9 cellular contexts compared by ENCODE assay signal in the genomic region with DNA sequence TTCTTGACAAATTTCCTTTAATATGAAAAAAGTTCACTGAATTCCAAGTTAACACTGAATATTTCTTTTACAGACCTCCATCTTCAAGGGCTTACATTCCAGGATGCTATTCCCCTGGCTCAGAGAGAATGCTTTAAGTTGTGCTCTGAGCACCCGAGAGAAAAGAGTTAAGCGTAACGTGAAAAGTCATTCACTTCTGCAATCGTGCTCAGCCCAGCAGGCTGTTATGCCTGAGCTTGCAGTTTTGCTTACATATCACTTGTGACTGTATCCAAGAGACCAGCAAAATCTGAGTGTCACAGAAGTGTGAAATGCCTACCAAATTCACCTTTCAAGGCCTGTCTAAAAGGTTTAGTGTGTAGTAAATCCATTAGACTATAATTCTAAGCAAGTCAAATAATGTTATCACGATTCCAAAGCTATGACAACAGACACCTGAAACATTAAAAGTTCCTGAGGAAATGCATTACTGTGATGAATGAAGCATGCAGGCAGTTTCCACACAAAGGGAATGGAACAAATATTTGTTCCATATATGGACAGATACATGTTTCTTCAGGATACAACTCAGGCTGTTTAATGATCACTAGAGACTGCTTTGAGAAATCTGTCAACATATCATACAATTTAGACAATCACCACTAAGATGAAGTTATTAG. TPM values are rescaled to one million over a fixed set of nuclear protein-coding genes. Genes with fewer than 3 reads are reported as not detected.
DNase-seq lines count a peak whose midpoint lies in the region; ATAC-seq and TF ChIP-seq lines count a peak whose summit lies in the region.
"Had no signal": no experiment of that assay in that cellular context is flagged by ENCODE, and none has a peak within 500 bp of the region (broad histone marks: within the 10 kb centered on the region; RNA-seq: fewer than 3 reads in every experiment).

No MANE protein-coding gene starts in this region.

- intact Hi-C loops in dorsolateral prefrontal cortex (cut with DNase I), result no loop called here
- intact Hi-C loops in vagina (cut with DNase I), result no loop called here

- peaks cover 23% of the 10 kb centered on the region for H3K36me3 Mint-ChIP-seq in activated T-cell treated with anti-CD3 and anti-CD28 coated beads, Interleukin-2, amount 50 U/mL, for 4 hours (ENCODE audit: insufficient read depth)
- H3K36me3 Mint-ChIP-seq in mesothelial cell of epicardium, result peaks cover 9% of the 10 kb centered on the region

- TF ChIP-seq CTCF in dorsolateral prefrontal cortex (IDR thresholded peaks at IDR 0.05 in 54 of 56, conservative IDR thresholded peaks at IDR 0.05 in 2 of 56; ENCODE audit: low read depth in 1 of 56, partially characterized antibody in 56 of 56) (no peak), mesothelial cell of epicardium (IDR thresholded peaks at IDR 0.05; ENCODE audit: unreplicated experiment) (no peak), vagina (IDR thresholded peaks at IDR 0.05) (no peak)

- no peaks in the 10 kb centered on the region for H3K9me3 ChIP-seq in vagina
- H3K9me3 ChIP-seq: BLaER1 treated with 17β-estradiol and CSF1 and Interleukin-3, amounts not matched to agents 10 nM and 100 nM had no signal

- ATAC-seq in activated T-cell treated with anti-CD3 and anti-CD28 coated beads, Interleukin-2, amount 50 U/mL, for 4 hours, result no peak
- no peak for ATAC-seq in GM21447 (IDR thresholded peaks at IDR 0.05; ENCODE audit: unreplicated experiment)

- H3K27ac ChIP-seq in dorsolateral prefrontal cortex, result peak overlapping the region in 30 of 59 donors; percentile 1 to 71 (median 45)
- H3K27ac ChIP-seq in vagina, result peak overlapping the region; percentile 42

- peaks cover 61% of the 10 kb centered on the region for H3K4me1 ChIP-seq in vagina

- TF ChIP-seq POLR2A in vagina (IDR thresholded peaks at IDR 0.05), result no peak

- H3K27ac Mint-ChIP-seq in mesothelial cell of epicardium, result peak overlapping the region; percentile 91

- no peaks in the 10 kb centered on the region for H3K27me3 Mint-ChIP-seq in activated T-cell treated with anti-CD3 and anti-CD28 coated beads, Interleukin-2, amount 50 U/mL, for 4 hours (ENCODE audit: low read depth)
- H3K27me3 Mint-ChIP-seq in mesothelial cell of epicardium (ENCODE audit: low read depth), result no peaks in the 10 kb centered on the region

- H3K36me3 ChIP-seq in vagina, result peaks cover 0 to 17% of the 10 kb centered on the region in 2 donors

- peaks cover 61% of the 10 kb centered on the region for H3K4me1 Mint-ChIP-seq in activated T-cell treated with anti-CD3 and anti-CD28 coated beads, Interleukin-2, amount 50 U/mL, for 4 hours (ENCODE audit: low read depth)
- H3K4me1 Mint-ChIP-seq in mesothelial cell of epicardium, result peaks cover 34% of the 10 kb centered on the region

- no peaks in the 10 kb centered on the region for H3K9me3 Mint-ChIP-seq in activated T-cell treated with anti-CD3 and anti-CD28 coated beads, Interleukin-2, amount 50 U/mL, for 4 hours
- H3K9me3 Mint-ChIP-seq in mesothelial cell of epicardium, result no peaks in the 10 kb centered on the region

- H3K4me3 Mint-ChIP-seq in activated T-cell treated with anti-CD3 and anti-CD28 coated beads, Interleukin-2, amount 50 U/mL, for 4 hours, result peak overlapping the region; percentile 35
- no peak overlapping the region for H3K4me3 Mint-ChIP-seq in mesothelial cell of epicardium

- H3K27me3 ChIP-seq in dorsolateral prefrontal cortex, result no peaks in the 10 kb centered on the region
- no peaks in the 10 kb centered on the region for H3K27me3 ChIP-seq in vagina
- H3K27me3 ChIP-seq: BLaER1 treated with 17β-estradiol and CSF1 and Interleukin-3, amounts not matched to agents 10 nM and 100 nM had no signal

- H3K4me3 ChIP-seq in dorsolateral prefrontal cortex (peak overlapping the region in 40 of 59 donors; percentile 2 to 55 (median 30)), vagina (no peak overlapping the region)
- H3K4me3 ChIP-seq: BLaER1 treated with 17β-estradiol and CSF1 and Interleukin-3, amounts not matched to agents 10 nM and 100 nM had no signal

- no peak for DNase-seq in activated T-cell treated with anti-CD3 and anti-CD28 coated beads, Interleukin-2, amount 50 U/mL, for 4 hours
- DNase-seq in activated T-cell treated with anti-CD3 and anti-CD28 coated beads, Interleukin-2, amount 50 U/mL, for 48 hours, result no peak
- DNase-seq in dorsolateral prefrontal cortex, result no peak
- no peak for DNase-seq in mesothelial cell of epicardium (ENCODE audit: low spot score in 2 of 2, unreplicated experiment in 2 of 2)
- DNase-seq in vagina (ENCODE audit: extremely low spot score in 2 of 2), result no peak
- no peak for DNase-seq in GOT3 (lab: John Stamatoyannopoulos, UW)
- no peak for DNase-seq in HUDEP-2 (lab: John Stamatoyannopoulos, UW; ENCODE audit: unreplicated experiment in 76 of 76)

RNA-seq across cellular contexts. Expression of gene ITGB1, which starts 20.1 kb away (rescaled TPM):
- total RNA-seq in activated T-cell treated with anti-CD3 and anti-CD28 coated beads, Interleukin-2, amount 50 U/mL, for 4 hours, result 10 to 100 TPM; 53.7 to 90.6 (median 58.6) TPM
- total RNA-seq in dorsolateral prefrontal cortex (100 to 1,000 TPM in 30 of 120 experiments, 10 to 100 TPM in 90; 45.5 to 146 (median 82.5) TPM), mesothelial cell of epicardium (294 to 307 TPM (median 307 TPM) in 3 replicates), vagina (193 TPM)

Comparison
In these comparisons a context has a peak if more than half of its experiments do, and no peak if none do; other contexts are left out.
1. H3K4me3 ChIP-seq: peak in dorsolateral prefrontal cortex (40 of 59); none in vagina (0 of 2).